In genomic region chr17:1730004-1730344, GRCh38 we compare ENCODE assay signal across 13 cellular contexts. TPM values are rescaled to one million over a fixed set of nuclear protein-coding genes. Genes with fewer than 3 reads are reported as not detected.
A peak's percentile ranks its signal among the peaks of the same experiment; 100 is the strongest.
DNase-seq lines count a peak whose midpoint lies in the region; ATAC-seq and TF ChIP-seq lines count a peak whose summit lies in the region.
"Had no signal": no experiment of that assay in that cellular context is flagged by ENCODE, and none has a peak within 500 bp of the region (broad histone marks: within the 10 kb centered on the region; RNA-seq: fewer than 3 reads in every experiment).

No MANE protein-coding gene starts in this region.

- no peaks in the 10 kb centered on the region for H3K27me3 ChIP-seq in ACC112 (ENCODE audit: insufficient read depth, low read length)
- no peaks in the 10 kb centered on the region for H3K27me3 ChIP-seq in heart left ventricle
- no peaks in the 10 kb centered on the region for H3K27me3 ChIP-seq in sigmoid colon
- no peaks in the 10 kb centered on the region for H3K27me3 ChIP-seq in BE2C

- intact Hi-C loops in heart left ventricle (cut with DNase I), result loop anchor here in 1 of 10 donors (10.0 kb wide), 1 partner anchor 305 kb away; the partner anchor contains the start of gene DPH1
- intact Hi-C loops in sigmoid colon (cut with DNase I), result no loop called here

- DNase-seq in heart left ventricle, result no peak
- no peak for DNase-seq in sigmoid colon
- no peak for DNase-seq in GM19240 (ENCODE audit: insufficient read length, low spot score)
- DNase-seq in UCSD-AML1 (lab: John Stamatoyannopoulos, UW; ENCODE audit: unreplicated experiment), result no peak
- DNase-seq in BE2C, result no peak
- DNase-seq in T-helper 9 cell, result no peak
- DNase-seq: activated CD4-positive, alpha-beta T cell treated with anti-CD3 and anti-CD28 coated beads for 36 hours; activated naive CD4-positive, alpha-beta T cell treated with Interleukin-2 at 50 U/mL for 16 hours; T-cell had no signal

- H3K4me3 ChIP-seq in ACC112 (ENCODE audit: low read depth, low read length) (no peak overlapping the region), heart left ventricle (peak overlapping the region in 7 of 12 donors; percentile 13 to 51 (median 35)), sigmoid colon (peak overlapping the region in 3 of 4 donors; percentile 10 to 13 (median 13)), BE2C (ENCODE audit: low read depth, low read length) (no peak overlapping the region)

- H2AFZ ChIP-seq in ACC112 (ENCODE audit: low read length, unreplicated experiment), result no peak overlapping the region

- ATAC-seq in activated T-helper 17 cell treated with anti-CD3 and anti-CD28 coated beads, Interleukin-2, amount 50 U/mL, for 72 hours (replicated peaks), result no peak
- no peak for ATAC-seq in heart left ventricle
- ATAC-seq: activated CD4-positive, alpha-beta T cell treated with anti-CD3 and anti-CD28 coated beads for 36 hours; T-cell had no signal

- H3K27ac ChIP-seq in ACC112 (ENCODE audit: low read depth, low read length), result peak overlapping the region; percentile 98
- peak overlapping the region; percentile 26 to 97 (median 85) for H3K27ac ChIP-seq in heart left ventricle
- peak overlapping the region; percentile 76 to 85 (median 83) for H3K27ac ChIP-seq in sigmoid colon

- WGBS in heart left ventricle, 4 donors, result 55 to 61% (median 59%) methylated on average over 10 to 14 of the region's 14 CpGs
- WGBS in sigmoid colon, 2 donors, result 77 to 81% methylated on average over 14 of the region's 14 CpGs

- no peaks in the 10 kb centered on the region; the same call in 1 of the 2 replicates for H3K36me3 ChIP-seq in ACC112 (ENCODE audit: insufficient read depth, low read length)
- peaks cover 0 to 83% (median 40%) of the 10 kb centered on the region in 9 donors for H3K36me3 ChIP-seq in heart left ventricle
- peaks cover 5 to 54% (median 29%) of the 10 kb centered on the region in 4 donors for H3K36me3 ChIP-seq in sigmoid colon
- H3K36me3 ChIP-seq in BE2C, result peaks cover 11% of the 10 kb centered on the region

- peaks cover 28% of the 10 kb centered on the region for H3K79me2 ChIP-seq in ACC112 (ENCODE audit: control insufficient read depth, insufficient read depth, low read length, unreplicated experiment)

- H3K9me3 ChIP-seq in heart left ventricle (no peaks in the 10 kb centered on the region), sigmoid colon (no peaks in the 10 kb centered on the region), BE2C (no peaks in the 10 kb centered on the region)

- H3K9me3 Mint-ChIP-seq in activated T-helper 17 cell treated with anti-CD3 and anti-CD28 coated beads, Interleukin-2, amount 50 U/mL, for 72 hours, result no peaks in the 10 kb centered on the region
- H3K9me3 Mint-ChIP-seq: T-cell, type B pancreatic cell had no signal

- H3K27me3 Mint-ChIP-seq in activated T-helper 17 cell treated with anti-CD3 and anti-CD28 coated beads, Interleukin-2, amount 50 U/mL, for 72 hours, result no peaks in the 10 kb centered on the region
- H3K27me3 Mint-ChIP-seq: activated CD4-positive, alpha-beta T cell treated with anti-CD3 and anti-CD28 coated beads for 36 hours; T-cell; type B pancreatic cell had no signal

- peak overlapping the region; percentile 43 for H3K27ac Mint-ChIP-seq in activated T-helper 17 cell treated with anti-CD3 and anti-CD28 coated beads, Interleukin-2, amount 50 U/mL, for 72 hours
- H3K27ac Mint-ChIP-seq: activated CD4-positive, alpha-beta T cell treated with anti-CD3 and anti-CD28 coated beads for 36 hours; T-cell; type B pancreatic cell had no signal

- TF ChIP-seq POLR2A in heart left ventricle (IDR thresholded peaks at IDR 0.05) (no peak), sigmoid colon (IDR thresholded peaks at IDR 0.05) (no peak)

- peaks cover 29% of the 10 kb centered on the region for H3K36me3 Mint-ChIP-seq in activated T-helper 17 cell treated with anti-CD3 and anti-CD28 coated beads, Interleukin-2, amount 50 U/mL, for 72 hours (ENCODE audit: low read depth)
- H3K36me3 Mint-ChIP-seq: type B pancreatic cell had no signal

- TF ChIP-seq CTCF in heart left ventricle (IDR thresholded peaks at IDR 0.05) (no peak), sigmoid colon (IDR thresholded peaks at IDR 0.05) (no peak), BE2C (IDR thresholded peaks at IDR 0.05; ENCODE audit: low read depth, low read length) (no peak)

- H3K4me1 Mint-ChIP-seq in activated T-helper 17 cell treated with anti-CD3 and anti-CD28 coated beads, Interleukin-2, amount 50 U/mL, for 72 hours, result peaks cover 12% of the 10 kb centered on the region

- H3K4me1 ChIP-seq in ACC112 (ENCODE audit: control insufficient read depth, insufficient read depth, low read length, unreplicated experiment) (peaks cover 20% of the 10 kb centered on the region), heart left ventricle (peaks cover 0 to 64% (median 21%) of the 10 kb centered on the region in 12 donors), sigmoid colon (peaks cover 0 to 53% (median 32%) of the 10 kb centered on the region in 4 donors), BE2C (peaks cover 7% of the 10 kb centered on the region)

- no peak overlapping the region for H3K4me3 Mint-ChIP-seq in activated T-helper 17 cell treated with anti-CD3 and anti-CD28 coated beads, Interleukin-2, amount 50 U/mL, for 72 hours
- H3K4me3 Mint-ChIP-seq: activated CD4-positive, alpha-beta T cell treated with anti-CD3 and anti-CD28 coated beads for 36 hours; T-cell; type B pancreatic cell had no signal

- no peak for TF ChIP-seq EP300 in sigmoid colon (IDR thresholded peaks at IDR 0.05)

RNA-seq across cellular contexts. Expression of gene WDR81, which starts 5.5 kb away (rescaled TPM):
- 10 to 100 TPM; 13.2 to 20.2 TPM for total RNA-seq in activated T-helper 17 cell treated with anti-CD3 and anti-CD28 coated beads, Interleukin-2, amount 50 U/mL, for 72 hours
- total RNA-seq in heart left ventricle, result 10 to 100 TPM in 4 of 9 donors, 1 to 10 TPM in 5; 7.2 to 29.0 (median 9.3) TPM
- 10 to 100 TPM in 1 of 2 donors, 1 to 10 TPM in 1; 9.1 to 12.5 TPM for polyA plus RNA-seq in heart left ventricle
- total RNA-seq in sigmoid colon, result 10 to 100 TPM; 21.8 to 49.3 (median 28.2) TPM
- 10 to 100 TPM in 1 of 3 donors, 1 to 10 TPM in 2; 6.6 to 29.3 (median 7.4) TPM for polyA plus RNA-seq in sigmoid colon
- 11.3 TPM for polyA plus RNA-seq in BE2C (2012; ENCODE audit: insufficient read depth, insufficient read length, low read depth)

RNA-seq across cellular contexts. Expression of gene SERPINF2, which starts 12.7 kb away (rescaled TPM):
- total RNA-seq in activated T-helper 17 cell treated with anti-CD3 and anti-CD28 coated beads, Interleukin-2, amount 50 U/mL, for 72 hours, result under 1 TPM; 0.45 to 0.85 TPM
- total RNA-seq in heart left ventricle (1 to 10 TPM in 2 of 9 donors, under 1 TPM in 6, not detected in 1; 0.25 to 1.8 (median 0.77) TPM), sigmoid colon (1 to 10 TPM; 2.9 to 7.2 (median 4.1) TPM)
- polyA plus RNA-seq in heart left ventricle (1 to 10 TPM in 1 of 2 donors, under 1 TPM in 1; 0.65 to 1.4 TPM), sigmoid colon (10 to 100 TPM in 1 of 3 donors, 1 to 10 TPM in 1, under 1 TPM in 1; 0.69 to 12.9 (median 1.2) TPM)
- polyA plus RNA-seq in BE2C (2012; ENCODE audit: insufficient read depth, insufficient read length, low read depth), result 0.19 TPM
- polyA plus RNA-seq: AG04450 had no signal

RNA-seq across cellular contexts. Expression of gene TLCD2, which starts 19.8 kb away (rescaled TPM):
- 1 to 10 TPM in 1 of 2 donors, under 1 TPM in 1; 0.26 to 1.1 TPM for total RNA-seq in activated T-helper 17 cell treated with anti-CD3 and anti-CD28 coated beads, Interleukin-2, amount 50 U/mL, for 72 hours
- total RNA-seq in heart left ventricle, result 1 to 10 TPM; 1.5 to 6.1 (median 2.3) TPM
- polyA plus RNA-seq in heart left ventricle, result 1 to 10 TPM; 1.5 to 3.3 TPM
- total RNA-seq in sigmoid colon, result 1 to 10 TPM; 2.6 to 5.4 (median 4.1) TPM
- 10 to 100 TPM in 1 of 3 donors, 1 to 10 TPM in 2; 7.2 to 23.2 (median 9.2) TPM for polyA plus RNA-seq in sigmoid colon
- 0.15 TPM for polyA plus RNA-seq in BE2C (2012; ENCODE audit: insufficient read depth, insufficient read length, low read depth)

RNA-seq across cellular contexts. Expression of gene SERPINF1, which starts 31.9 kb away (rescaled TPM):
- total RNA-seq in activated T-helper 17 cell treated with anti-CD3 and anti-CD28 coated beads, Interleukin-2, amount 50 U/mL, for 72 hours, result not detected
- total RNA-seq in heart left ventricle, result 100 to 1,000 TPM in 5 of 9 donors, 10 to 100 TPM in 4; 67.5 to 460 (median 103) TPM
- polyA plus RNA-seq in heart left ventricle, result 100 to 1,000 TPM; 101 to 125 TPM
- total RNA-seq in sigmoid colon, result 100 to 1,000 TPM; 275 to 539 (median 352) TPM
- polyA plus RNA-seq in sigmoid colon, result 100 to 1,000 TPM in 2 of 3 donors, 10 to 100 TPM in 1; 77.7 to 124 (median 112) TPM
- 15.1 TPM for polyA plus RNA-seq in BE2C (2012; ENCODE audit: insufficient read depth, insufficient read length, low read depth)

RNA-seq across cellular contexts. Expression of gene PRPF8, which starts 45.3 kb away (rescaled TPM):
- total RNA-seq in activated T-helper 17 cell treated with anti-CD3 and anti-CD28 coated beads, Interleukin-2, amount 50 U/mL, for 72 hours, result 100 to 1,000 TPM; 353 to 426 TPM
- total RNA-seq in heart left ventricle (100 to 1,000 TPM; 119 to 195 (median 174) TPM), sigmoid colon (100 to 1,000 TPM; 115 to 155 (median 125) TPM)
- polyA plus RNA-seq in heart left ventricle (10 to 100 TPM; 70.1 to 98.1 TPM), sigmoid colon (10 to 100 TPM; 25.9 to 92.8 (median 34.2) TPM)
- polyA plus RNA-seq in BE2C (2012; ENCODE audit: insufficient read depth, insufficient read length, low read depth), result 679 TPM

Comparison
In these comparisons a context has a peak if more than half of its experiments do, and no peak if none do; other contexts are left out.
1. H3K4me3 ChIP-seq: peak in heart left ventricle (7 of 12) and sigmoid colon (3 of 4); none in ACC112 (single experiment) and BE2C (single experiment).
2. Peak in every context shown above with its lines, with median percentiles within 50 percentile points of each other: H3K27ac ChIP-seq.